In genomic region chr14:106493962-106494823, GRCh38 we compare ENCODE assay signal across 13 cellular contexts.
DNase-seq lines count a peak whose midpoint lies in the region; ATAC-seq and TF ChIP-seq lines count a peak whose summit lies in the region.
"Had no signal": no experiment of that assay in that cellular context is flagged by ENCODE, and none has a peak within 500 bp of the region (broad histone marks: within the 10 kb centered on the region; RNA-seq: fewer than 3 reads in every experiment).

No MANE protein-coding gene starts in this region.

- no peaks in the 10 kb centered on the region for H3K9me2 ChIP-seq in Loucy (replicated peaks; ENCODE audit: low read depth, low read length)
- no peaks in the 10 kb centered on the region for H3K9me2 ChIP-seq in SK-N-SH

- POLR2A ChIA-PET in activated naive CD8-positive, alpha-beta T cell treated with anti-CD3 and anti-CD28 coated beads, Interleukin-2, amount 10 ng/mL, durations not matched to agents 7 days and 5 days (lab: Charles Lee), result interaction anchor here (1.4 kb wide), 1 partner anchor 12 kb away, joined by 6 read pairs; no protein-coding TSS in a partner anchor
- POLR2A ChIA-PET in SK-N-SH (lab: Yijun Ruan, JAX), result no interaction called here

- no peak for TF ChIP-seq CTCF in Loucy (conservative IDR thresholded peaks at IDR 0.05; ENCODE audit: low read length)
- TF ChIP-seq CTCF in SK-N-SH (IDR thresholded peaks at IDR 0.05), result no peak

- H3F3A ChIP-seq in Loucy (ENCODE audit: low read depth), result no peaks in the 10 kb centered on the region
- peaks cover 5% of the 10 kb centered on the region for H3F3A ChIP-seq in SK-N-SH (replicated peaks; ENCODE audit: insufficient read depth)

- in situ Hi-C loops in ACHN (cut with HindIII; ENCODE audit: low pct_ligation_motif_present, low pct_unique_long_range_greater_than_20kb, low sequenced_read_pairs), result no loop called here

- 88% methylated on average over 3 of the region's 3 CpGs for WGBS in SK-N-SH (ENCODE audit: low lambda C conversion rate)

- no peak overlapping the region for H3K27ac ChIP-seq in SK-N-SH (ENCODE audit: low read depth in 2 of 2, low read length in 1 of 2)
- H3K27ac ChIP-seq: SJSA1, tibial nerve had no signal

- H3K36me3 Mint-ChIP-seq in T-helper 1 cell treated with Interleukin-12 subunit alpha and Interleukin-12 subunit beta and Interleukin-4 antibody, amounts not matched to agents 30 μg/mL and 1 μg/mL, for 36 hours (ENCODE audit: low read depth), result peaks cover 1% of the 10 kb centered on the region
- H3K36me3 Mint-ChIP-seq in activated naive CD8-positive, alpha-beta T cell treated with anti-CD3 and anti-CD28 coated beads, Interleukin-2, amount 10 ng/mL, durations not matched to agents 7 days and 5 days, result peaks cover 2% of the 10 kb centered on the region

- CTCF ChIA-PET in SK-N-SH (lab: Yijun Ruan, JAX), result interaction anchor here (1.6 kb wide), 1 partner anchor 14 kb away, joined by 5 read pairs; no protein-coding TSS in a partner anchor

- DNase-seq in T-helper 1 cell (no peak), pons (ENCODE audit: low spot score) (peak; percentile 24), ACHN (no peak), SK-N-SH (no peak)
- no peak for DNase-seq in activated naive CD8-positive, alpha-beta T cell treated with anti-CD3 and anti-CD28 coated beads, Interleukin-2, amount 10 ng/mL, durations not matched to agents 7 days and 5 days
- DNase-seq: 8988T; effector CD4-positive, alpha-beta T cell had no signal

- TF ChIP-seq RAD21 in SK-N-SH (IDR thresholded peaks at IDR 0.05; ENCODE audit: low read length), result no peak

- H3K9me3 Mint-ChIP-seq in T-helper 1 cell treated with Interleukin-12 subunit alpha and Interleukin-12 subunit beta and Interleukin-4 antibody, amounts not matched to agents 30 μg/mL and 1 μg/mL, for 36 hours, result no peaks in the 10 kb centered on the region
- peaks cover 1% of the 10 kb centered on the region for H3K9me3 Mint-ChIP-seq in activated naive CD8-positive, alpha-beta T cell treated with anti-CD3 and anti-CD28 coated beads, Interleukin-2, amount 10 ng/mL, durations not matched to agents 7 days and 5 days

- peaks cover 15% of the 10 kb centered on the region for H3K4me1 Mint-ChIP-seq in T-helper 1 cell treated with Interleukin-12 subunit alpha and Interleukin-12 subunit beta and Interleukin-4 antibody, amounts not matched to agents 30 μg/mL and 1 μg/mL, for 36 hours (ENCODE audit: low read depth)
- H3K4me1 Mint-ChIP-seq in activated naive CD8-positive, alpha-beta T cell treated with anti-CD3 and anti-CD28 coated beads, Interleukin-2, amount 10 ng/mL, durations not matched to agents 7 days and 5 days, result peaks cover 12% of the 10 kb centered on the region

- no peaks in the 10 kb centered on the region; the same call in 1 of the 2 replicates for H3K9me3 ChIP-seq in Loucy (ENCODE audit: insufficient read depth, low read depth, low read length)
- no peaks in the 10 kb centered on the region for H3K9me3 ChIP-seq in SK-N-SH
- H3K9me3 ChIP-seq: SJSA1 had no signal

- no peaks in the 10 kb centered on the region for H4K20me1 ChIP-seq in Loucy (ENCODE audit: insufficient read depth, low read length, poor library complexity, severe bottlenecking)
- no peaks in the 10 kb centered on the region for H4K20me1 ChIP-seq in SK-N-SH (ENCODE audit: insufficient read depth)

- H3K9ac ChIP-seq in Loucy (ENCODE audit: low read depth, low read length, poor library complexity, severe bottlenecking), result peak overlapping the region; percentile 54
- H3K9ac ChIP-seq in SK-N-SH, result no peak overlapping the region

- no peak overlapping the region for H3K27ac Mint-ChIP-seq in T-helper 1 cell treated with Interleukin-12 subunit alpha and Interleukin-12 subunit beta and Interleukin-4 antibody, amounts not matched to agents 30 μg/mL and 1 μg/mL, for 36 hours
- H3K27ac Mint-ChIP-seq in activated naive CD8-positive, alpha-beta T cell treated with anti-CD3 and anti-CD28 coated beads, Interleukin-2, amount 10 ng/mL, durations not matched to agents 7 days and 5 days, result peak overlapping the region; percentile 63

- H3K27me3 Mint-ChIP-seq in T-helper 1 cell treated with Interleukin-12 subunit alpha and Interleukin-12 subunit beta and Interleukin-4 antibody, amounts not matched to agents 30 μg/mL and 1 μg/mL, for 36 hours (ENCODE audit: low read depth), result peaks cover 11% of the 10 kb centered on the region
- peaks cover 2% of the 10 kb centered on the region for H3K27me3 Mint-ChIP-seq in activated naive CD8-positive, alpha-beta T cell treated with anti-CD3 and anti-CD28 coated beads, Interleukin-2, amount 10 ng/mL, durations not matched to agents 7 days and 5 days

- H3K27me3 ChIP-seq in Loucy (ENCODE audit: insufficient read depth, low read length, poor library complexity, severe bottlenecking), result no peaks in the 10 kb centered on the region
- H3K27me3 ChIP-seq in SK-N-SH (ENCODE audit: insufficient read depth), result no peaks in the 10 kb centered on the region
- H3K27me3 ChIP-seq: SJSA1, tibial nerve had no signal

- TF ChIP-seq EP300 in SK-N-SH (IDR thresholded peaks at IDR 0.05; ENCODE audit: borderline replicate concordance in 1 of 2, low read depth in 1 of 2, low read length in 1 of 2), result no peak

- H3K4me2 ChIP-seq in Loucy (ENCODE audit: low read depth, low read length, poor library complexity, severe bottlenecking) (peak overlapping the region; percentile 59), SK-N-SH (no peak overlapping the region)

- no peak for ATAC-seq in activated naive CD8-positive, alpha-beta T cell treated with anti-CD3 and anti-CD28 coated beads, Interleukin-2, amount 10 ng/mL, durations not matched to agents 7 days and 5 days (ENCODE audit: low read depth)
- ATAC-seq in GM19351 (IDR thresholded peaks at IDR 0.05; ENCODE audit: unreplicated experiment), result no peak
- ATAC-seq: left lobe of liver had no signal

- peak overlapping the region; percentile 83 for H3K4me3 Mint-ChIP-seq in T-helper 1 cell treated with Interleukin-12 subunit alpha and Interleukin-12 subunit beta and Interleukin-4 antibody, amounts not matched to agents 30 μg/mL and 1 μg/mL, for 36 hours
- peak overlapping the region; percentile 82 for H3K4me3 Mint-ChIP-seq in activated naive CD8-positive, alpha-beta T cell treated with anti-CD3 and anti-CD28 coated beads, Interleukin-2, amount 10 ng/mL, durations not matched to agents 7 days and 5 days

- H3K36me3 ChIP-seq in Loucy (ENCODE audit: insufficient read depth, low read length) (no peaks in the 10 kb centered on the region), SK-N-SH (replicated peaks in 1 of 2; ENCODE audit: control insufficient read depth in 1 of 2, insufficient read depth in 2 of 2, low read length in 1 of 2) (peaks cover 38 to 48% of the 10 kb centered on the region in 2 experiments)
- H3K36me3 ChIP-seq: SJSA1, tibial nerve had no signal

- peaks cover 9% of the 10 kb centered on the region for H3K4me1 ChIP-seq in Loucy (ENCODE audit: insufficient read depth, low read length, poor library complexity, severe bottlenecking)
- H3K4me1 ChIP-seq in SK-N-SH (ENCODE audit: control insufficient read depth in 1 of 2, insufficient read depth in 2 of 2, low read depth in 1 of 2, low read length in 1 of 2), result no peaks in the 10 kb centered on the region
- H3K4me1 ChIP-seq: SJSA1, tibial nerve had no signal

- H3K4me3 ChIP-seq in Loucy (ENCODE audit: low read length, poor library complexity, severe bottlenecking) (peak overlapping the region; percentile 42), SK-N-SH (ENCODE audit: low read depth in 2 of 2, low read length in 1 of 2) (no peak overlapping the region)
- H3K4me3 ChIP-seq: SJSA1 had no signal

- no peaks in the 10 kb centered on the region for H3K79me2 ChIP-seq in Loucy (ENCODE audit: insufficient read depth, low read length)
- no peaks in the 10 kb centered on the region for H3K79me2 ChIP-seq in SK-N-SH (ENCODE audit: insufficient read depth)

- H2AFZ ChIP-seq in Loucy (ENCODE audit: low read length) (peak overlapping the region; percentile 87), SK-N-SH (ENCODE audit: low read depth) (no peak overlapping the region)

TF ChIP-seq in SK-N-SH, 30 proteins besides CTCF, POLR2A, EP300 and RAD21 (continues in another document):
- TF ChIP-seq ELF1 (IDR thresholded peaks at IDR 0.05) (no peak), RXRA (IDR thresholded peaks at IDR 0.05; ENCODE audit: borderline replicate concordance, low read depth) (no peak), FOXJ3 (CRISPR knock-in tag; IDR thresholded peaks at IDR 0.05) (no peak), FOSL2 (IDR thresholded peaks at IDR 0.05; ENCODE audit: borderline replicate concordance, low read depth) (no peak), MAX (IDR thresholded peaks at IDR 0.05; ENCODE audit: low read depth) (no peak), YY1 (IDR thresholded peaks at IDR 0.05; ENCODE audit: low read depth) (no peak), MXI1 (IDR thresholded peaks at IDR 0.05; ENCODE audit: low read depth, low read length) (no peak), IRF3 (IDR thresholded peaks at IDR 0.05; ENCODE audit: low read depth, low read length) (no peak), GATA2 (CRISPR knock-in tag; IDR thresholded peaks at IDR 0.05) (no peak), NFIC (IDR thresholded peaks at IDR 0.05; ENCODE audit: borderline replicate concordance) (no peak), FOXM1 (IDR thresholded peaks at IDR 0.05; ENCODE audit: low read depth) (no peak), SMC3 (IDR thresholded peaks at IDR 0.05; ENCODE audit: low read depth, low read length) (no peak), GABPA (IDR thresholded peaks at IDR 0.05; ENCODE audit: low read depth) (no peak)
